Comparison of ENCODE assay signal across 7 cellular contexts in genomic region chr16:15062085-15062810, GRCh38. TPM values are rescaled to one million over a fixed set of nuclear protein-coding genes. Genes with fewer than 3 reads are reported as not detected.
A peak's percentile ranks its signal among the peaks of the same experiment; 100 is the strongest.
DNase-seq lines count a peak whose midpoint lies in the region; TF ChIP-seq lines count a peak whose summit lies in the region.
"Not testable (repeated sequence)": the region's sequence is repeated elsewhere in the genome, so short reads cannot be mapped to it uniquely, and the experiment has no call there.

No MANE protein-coding gene starts in this region.

- H3K9me3 Mint-ChIP-seq in activated CD4-positive, alpha-beta T cell treated with anti-CD3 and anti-CD28 coated beads, Interleukin-2, amount 10 ng/mL, durations not matched to agents 24 days and 14 days; activated naive CD4-positive, alpha-beta T cell treated with anti-CD3 and anti-CD28 coated beads, Interleukin-2, amount 50 U/mL, for 24 hours: not testable (repeated sequence)

- peak in 1 of 2 experiments; percentile 56 for DNase-seq in HL-60 (ENCODE audit: low read depth in 1 of 2, low spot score in 1 of 2)
- peak; percentile 14 for DNase-seq in OCI-M1 (lab: John Stamatoyannopoulos, UW)
- DNase-seq in activated CD4-positive, alpha-beta T cell treated with anti-CD3 and anti-CD28 coated beads, Interleukin-2, amount 10 ng/mL, durations not matched to agents 24 days and 14 days = not testable (repeated sequence)
- peak; percentile 86 for DNase-seq in dermis blood vessel endothelial cell
- peak; percentile 65 for DNase-seq in iris pigment epithelial cell (ENCODE audit: low read depth)
- peak; percentile 60 for DNase-seq in osteoblast (ENCODE audit: insufficient read length, low spot score, missing footprints)

- H4K20me1 ChIP-seq in osteoblast (ENCODE audit: insufficient read depth, low read length) = not testable (repeated sequence)

- H3K4me3 Mint-ChIP-seq in activated CD4-positive, alpha-beta T cell treated with anti-CD3 and anti-CD28 coated beads, Interleukin-2, amount 10 ng/mL, durations not matched to agents 24 days and 14 days; activated naive CD4-positive, alpha-beta T cell treated with anti-CD3 and anti-CD28 coated beads, Interleukin-2, amount 50 U/mL, for 24 hours: not testable (repeated sequence)

- H3K27me3 ChIP-seq in HL-60 (ENCODE audit: insufficient read depth, poor library complexity, severe bottlenecking); osteoblast (ENCODE audit: insufficient read depth, low read length): not testable (repeated sequence)

- H3K27me3 Mint-ChIP-seq in activated CD4-positive, alpha-beta T cell treated with anti-CD3 and anti-CD28 coated beads, Interleukin-2, amount 10 ng/mL, durations not matched to agents 24 days and 14 days; activated naive CD4-positive, alpha-beta T cell treated with anti-CD3 and anti-CD28 coated beads, Interleukin-2, amount 50 U/mL, for 24 hours: not testable (repeated sequence)

- H3K79me2 ChIP-seq in osteoblast (ENCODE audit: insufficient read depth, low read length) = not testable (repeated sequence)

- not testable (repeated sequence) for H3K4me1 Mint-ChIP-seq in activated CD4-positive, alpha-beta T cell treated with anti-CD3 and anti-CD28 coated beads, Interleukin-2, amount 10 ng/mL, durations not matched to agents 24 days and 14 days; activated naive CD4-positive, alpha-beta T cell treated with anti-CD3 and anti-CD28 coated beads, Interleukin-2, amount 50 U/mL, for 24 hours

- H3K9me3 ChIP-seq in osteoblast (ENCODE audit: low read depth, low read length) = not testable (repeated sequence)

- H3K36me3 ChIP-seq in osteoblast (ENCODE audit: insufficient read depth, low read length) = peaks cover 48% of the 10 kb centered on the region

- intact Hi-C loops in activated CD4-positive, alpha-beta T cell treated with anti-CD3 and anti-CD28 coated beads, Interleukin-2, amount 10 ng/mL, durations not matched to agents 24 days and 14 days (cut with micrococcal nuclease) = not testable (repeated sequence)

- not testable (repeated sequence) for H3K4me1 ChIP-seq in osteoblast (ENCODE audit: insufficient read depth, low read length)

- peak overlapping the region; percentile 41 for H3K27ac Mint-ChIP-seq in activated CD4-positive, alpha-beta T cell treated with anti-CD3 and anti-CD28 coated beads, Interleukin-2, amount 10 ng/mL, durations not matched to agents 24 days and 14 days
- H3K27ac Mint-ChIP-seq in activated naive CD4-positive, alpha-beta T cell treated with anti-CD3 and anti-CD28 coated beads, Interleukin-2, amount 50 U/mL, for 24 hours = peak overlapping the region; percentile 27

- peak overlapping the region; percentile 68 for H3K27ac ChIP-seq in HL-60 (replicated peaks)
- not testable (repeated sequence) for H3K27ac ChIP-seq in osteoblast (ENCODE audit: low read depth, low read length)

- not testable (repeated sequence) for H2AFZ ChIP-seq in osteoblast (ENCODE audit: low read length)

- peaks cover 59% of the 10 kb centered on the region for H3K36me3 Mint-ChIP-seq in activated CD4-positive, alpha-beta T cell treated with anti-CD3 and anti-CD28 coated beads, Interleukin-2, amount 10 ng/mL, durations not matched to agents 24 days and 14 days (ENCODE audit: low read depth)
- H3K36me3 Mint-ChIP-seq in activated naive CD4-positive, alpha-beta T cell treated with anti-CD3 and anti-CD28 coated beads, Interleukin-2, amount 50 U/mL, for 24 hours = peaks cover 16% of the 10 kb centered on the region

- H3K4me2 ChIP-seq in osteoblast (ENCODE audit: insufficient read depth, low read length) = not testable (repeated sequence)

- H3K4me3 ChIP-seq in HL-60 (replicated peaks; ENCODE audit: insufficient read depth, low read length); osteoblast (ENCODE audit: insufficient read depth, low read length): not testable (repeated sequence)

- TF ChIP-seq CTCF in HL-60 (IDR thresholded peaks at IDR 0.05; ENCODE audit: insufficient read depth, low read length); osteoblast (IDR thresholded peaks at IDR 0.05; ENCODE audit: extremely low read depth, low read depth, low read length): not testable (repeated sequence)

RNA-seq across cellular contexts. Expression of gene NTAN1, which starts 6.4 kb away (rescaled TPM):
- 26.6 and 30.1 TPM in 2 replicates for total RNA-seq in activated CD4-positive, alpha-beta T cell treated with anti-CD3 and anti-CD28 coated beads, Interleukin-2, amount 10 ng/mL, durations not matched to agents 24 days and 14 days
- total RNA-seq in dermis blood vessel endothelial cell = 205 and 235 TPM in 2 replicates
- 59.7 and 75.7 TPM in 2 replicates for total RNA-seq in osteoblast

RNA-seq across cellular contexts. Expression of gene RRN3, which starts 31.8 kb away (rescaled TPM):
- total RNA-seq in activated CD4-positive, alpha-beta T cell treated with anti-CD3 and anti-CD28 coated beads, Interleukin-2, amount 10 ng/mL, durations not matched to agents 24 days and 14 days = 34.1 and 38.4 TPM in 2 replicates
- total RNA-seq in dermis blood vessel endothelial cell (34.3 and 44.2 TPM in 2 replicates), osteoblast (23.0 and 29.3 TPM in 2 replicates)
